ENCODE assay signal across 13 cellular contexts in genomic region chr5:129377504-129377903, GRCh38.
A peak's percentile ranks its signal among the peaks of the same experiment; 100 is the strongest.
DNase-seq lines count a peak whose midpoint lies in the region; ATAC-seq and TF ChIP-seq lines count a peak whose summit lies in the region.
"Had no signal": no experiment of that assay in that cellular context is flagged by ENCODE, and none has a peak within 500 bp of the region (broad histone marks: within the 10 kb centered on the region; RNA-seq: fewer than 3 reads in every experiment).

No MANE protein-coding gene starts in this region.

- H2AFZ ChIP-seq in Loucy (ENCODE audit: low read length): no peak overlapping the region

- H4K20me1 ChIP-seq in Loucy (ENCODE audit: insufficient read depth, low read length, poor library complexity, severe bottlenecking): no peaks in the 10 kb centered on the region
- H4K20me1 ChIP-seq: BLaER1 treated with 17β-estradiol and CSF1 and Interleukin-3, amounts not matched to agents 10 nM and 100 nM had no signal

- DNase-seq in GM12865 (ENCODE audit: low read depth): peak; percentile 15
- peak; percentile 54 for DNase-seq in RPMI8226
- DNase-seq in nephron progenitor cell: no peak
- no peak for DNase-seq in stimulated activated effector memory CD8-positive, alpha-beta T cell treated with anti-CD3 and anti-CD28 coated beads, Interleukin-12 subunit alpha, Interleukin-12 subunit beta, amount 100 ng/mL, for 72 hours (ENCODE audit: low spot score in 2 of 2)
- DNase-seq in stimulated activated CD4-positive, alpha-beta T cell treated with anti-CD3 and anti-CD28 coated beads, Interleukin-2, amount 100 ng/mL, for 24 hours: no peak
- DNase-seq in activated effector memory CD4-positive, alpha-beta T cell treated with Interleukin-2 at 50 U/mL for 16 hours: no peak
- DNase-seq: activated gamma-delta T cell treated with Interleukin-2 at 50 U/mL for 16 hours, dermis blood vessel endothelial cell, NCI-H2227 treated with DMSO at 0.1 percent for 48 hours, posterior cingulate gyrus, stomach had no signal

- H3K4me3 Mint-ChIP-seq in nephron progenitor cell: no peak overlapping the region
- H3K4me3 Mint-ChIP-seq in stimulated activated effector memory CD8-positive, alpha-beta T cell treated with anti-CD3 and anti-CD28 coated beads, Interleukin-12 subunit alpha, Interleukin-12 subunit beta, amount 100 ng/mL, for 72 hours: no peak overlapping the region

- no peaks in the 10 kb centered on the region for H3K27me3 Mint-ChIP-seq in nephron progenitor cell (ENCODE audit: low read depth, poor library complexity)

- peak overlapping the region; percentile 66 for H3K27ac Mint-ChIP-seq in nephron progenitor cell
- no peak overlapping the region for H3K27ac Mint-ChIP-seq in stimulated activated effector memory CD8-positive, alpha-beta T cell treated with anti-CD3 and anti-CD28 coated beads, Interleukin-12 subunit alpha, Interleukin-12 subunit beta, amount 100 ng/mL, for 72 hours

- H3K79me2 ChIP-seq in Loucy (ENCODE audit: insufficient read depth, low read length): no peaks in the 10 kb centered on the region

- no peaks in the 10 kb centered on the region for H3K36me3 Mint-ChIP-seq in nephron progenitor cell (ENCODE audit: low read depth)
- no peaks in the 10 kb centered on the region for H3K36me3 Mint-ChIP-seq in stimulated activated effector memory CD8-positive, alpha-beta T cell treated with anti-CD3 and anti-CD28 coated beads, Interleukin-12 subunit alpha, Interleukin-12 subunit beta, amount 100 ng/mL, for 72 hours

- ATAC-seq in stimulated activated effector memory CD8-positive, alpha-beta T cell treated with anti-CD3 and anti-CD28 coated beads, Interleukin-12 subunit alpha, Interleukin-12 subunit beta, amount 100 ng/mL, for 72 hours: no peak

- no peak for TF ChIP-seq CTCF in GM12865 (IDR thresholded peaks at IDR 0.05; ENCODE audit: insufficient read depth, low read depth, low read length, missing control alignments)
- TF ChIP-seq CTCF in Loucy (conservative IDR thresholded peaks at IDR 0.05; ENCODE audit: low read length): no peak
- TF ChIP-seq CTCF in nephron progenitor cell (IDR thresholded peaks at IDR 0.05): no peak

- no peaks in the 10 kb centered on the region for H3K9me2 ChIP-seq in Loucy (replicated peaks; ENCODE audit: low read depth, low read length)

- H3K27me3 ChIP-seq in Loucy (ENCODE audit: insufficient read depth, low read length, poor library complexity, severe bottlenecking): no peaks in the 10 kb centered on the region
- H3K27me3 ChIP-seq: BLaER1 treated with 17β-estradiol and CSF1 and Interleukin-3, amounts not matched to agents 10 nM and 100 nM; stomach had no signal

- H3K9me3 Mint-ChIP-seq in nephron progenitor cell: no peaks in the 10 kb centered on the region
- H3K9me3 Mint-ChIP-seq in stimulated activated effector memory CD8-positive, alpha-beta T cell treated with anti-CD3 and anti-CD28 coated beads, Interleukin-12 subunit alpha, Interleukin-12 subunit beta, amount 100 ng/mL, for 72 hours: peaks cover 7% of the 10 kb centered on the region

- no peaks in the 10 kb centered on the region for H3K9me3 ChIP-seq in Loucy (ENCODE audit: insufficient read depth, low read depth, low read length)
- H3K9me3 ChIP-seq: BLaER1 treated with 17β-estradiol and CSF1 and Interleukin-3, amounts not matched to agents 10 nM and 100 nM; stomach had no signal

- H3K36me3 ChIP-seq in Loucy (ENCODE audit: insufficient read depth, low read length): no peaks in the 10 kb centered on the region
- H3K36me3 ChIP-seq: BLaER1 treated with 17β-estradiol and CSF1 and Interleukin-3, amounts not matched to agents 10 nM and 100 nM; stomach had no signal

- H3K4me2 ChIP-seq in Loucy (ENCODE audit: low read depth, low read length, poor library complexity, severe bottlenecking): peak overlapping the region; percentile 68
- H3K4me2 ChIP-seq: BLaER1 treated with 17β-estradiol and CSF1 and Interleukin-3, amounts not matched to agents 10 nM and 100 nM had no signal

- H3K4me1 Mint-ChIP-seq in nephron progenitor cell: peaks cover 11% of the 10 kb centered on the region
- H3K4me1 Mint-ChIP-seq in stimulated activated effector memory CD8-positive, alpha-beta T cell treated with anti-CD3 and anti-CD28 coated beads, Interleukin-12 subunit alpha, Interleukin-12 subunit beta, amount 100 ng/mL, for 72 hours: no peaks in the 10 kb centered on the region

- peaks cover 15% of the 10 kb centered on the region for H3F3A ChIP-seq in Loucy (ENCODE audit: low read depth)

- peak overlapping the region; percentile 48 for H3K9ac ChIP-seq in Loucy (ENCODE audit: low read depth, low read length, poor library complexity, severe bottlenecking)
- H3K9ac ChIP-seq: BLaER1 treated with 17β-estradiol and CSF1 and Interleukin-3, amounts not matched to agents 10 nM and 100 nM had no signal

- H3K4me3 ChIP-seq in GM12865 (ENCODE audit: low read depth, low read length): no peak overlapping the region
- H3K4me3 ChIP-seq in Loucy (ENCODE audit: low read length, poor library complexity, severe bottlenecking): peak overlapping the region; percentile 54
- H3K4me3 ChIP-seq: BLaER1 treated with 17β-estradiol and CSF1 and Interleukin-3, amounts not matched to agents 10 nM and 100 nM; stomach had no signal

- H3K4me1 ChIP-seq in Loucy (ENCODE audit: insufficient read depth, low read length, poor library complexity, severe bottlenecking): peaks cover 40% of the 10 kb centered on the region
- H3K4me1 ChIP-seq: stomach had no signal

Comparison
In these comparisons a context has a peak if more than half of its experiments do, and no peak if none do; other contexts are left out.
1. DNase-seq: peak in GM12865 (single experiment) and RPMI8226 (single experiment); none in nephron progenitor cell (single experiment), stimulated activated effector memory CD8-positive, alpha-beta T cell treated with anti-CD3 and anti-CD28 coated beads, Interleukin-12 subunit alpha, Interleukin-12 subunit beta, amount 100 ng/mL, for 72 hours (0 of 2), stimulated activated CD4-positive, alpha-beta T cell treated with anti-CD3 and anti-CD28 coated beads, Interleukin-2, amount 100 ng/mL, for 24 hours (0 of 2) and activated effector memory CD4-positive, alpha-beta T cell treated with Interleukin-2 at 50 U/mL for 16 hours (single experiment).